In genomic region chr2:128317186-128317897, GRCh38 we compare ENCODE assay signal across 8 cellular contexts. TPM values are rescaled to one million over a fixed set of nuclear protein-coding genes. Genes with fewer than 3 reads are reported as not detected.
DNase-seq lines count a peak whose midpoint lies in the region; ATAC-seq and TF ChIP-seq lines count a peak whose summit lies in the region.

No MANE protein-coding gene starts in this region.

- peaks cover 54% of the 10 kb centered on the region for H4K20me1 ChIP-seq in PC-9 (ENCODE audit: insufficient read depth)

- no peak for DNase-seq in BJ (ENCODE audit: low read depth)
- no peak for DNase-seq in PC-9
- peak; percentile 30 for DNase-seq in cerebellum (ENCODE audit: low spot score)
- DNase-seq in lung (ENCODE audit: low spot score): peak; percentile 31
- no peak for DNase-seq in thoracic aorta (ENCODE audit: low spot score)

- POLR2A ChIA-PET in BJ (lab: Charles Lee) (no interaction called here), PC-9 (lab: Charles Lee; ENCODE audit: unreplicated experiment) (no interaction called here)

- H3K9me3 ChIP-seq in PC-9 (ENCODE audit: insufficient read depth, low read depth) (no peaks in the 10 kb centered on the region), lung (ENCODE audit: control insufficient read depth in 2 of 2, insufficient read depth in 1 of 2, low read length in 1 of 2) (no peaks in the 10 kb centered on the region), thoracic aorta (no peaks in the 10 kb centered on the region)

- intact Hi-C loops in PC-9 (cut with micrococcal nuclease; ENCODE audit: unreplicated experiment): loop anchor here (1.0 to 10.0 kb wide), 2 partner anchors 12 to 433 kb away; partner anchors contain the start of gene AMMECR1L

- ATAC-seq in GM18907 (IDR thresholded peaks at IDR 0.05; ENCODE audit: unreplicated experiment) (peak; percentile 60), HG03097 (IDR thresholded peaks at IDR 0.05; ENCODE audit: low FRiP score, unreplicated experiment) (peak; percentile 31), lung (ENCODE audit: insufficient read depth, low FRiP score) (no peak), thoracic aorta (ENCODE audit: insufficient number of reproducible peaks, low FRiP score, low read depth) (no peak), HG02840 (IDR thresholded peaks at IDR 0.05; ENCODE audit: low FRiP score, unreplicated experiment) (no peak)

- H3K4me2 ChIP-seq in PC-9: peak overlapping the region; percentile 98

- CTCF ChIA-PET in BJ (lab: Yijun Ruan, JAX): interaction anchor here (0.6 to 2.0 kb wide), 10 partner anchors 8 to 254 kb away, joined by 3 to 6 read pairs (median 4); no protein-coding TSS in a partner anchor
- CTCF ChIA-PET in PC-9 (lab: Charles Lee): no interaction called here

- no peaks in the 10 kb centered on the region; the same call in 1 of the 2 replicates for H3F3A ChIP-seq in PC-9 (ENCODE audit: insufficient read depth, low read depth)

- H3K79me2 ChIP-seq in PC-9 (ENCODE audit: low read depth): peaks cover 55% of the 10 kb centered on the region

- BruUV-seq in PC-9 (replicated peaks; lab: Mats Ljungman, UMichigan): TSS peak; percentile 38

- H3K27me3 ChIP-seq in BJ (ENCODE audit: control insufficient read depth, insufficient read depth, low read length) (no peaks in the 10 kb centered on the region), PC-9 (ENCODE audit: insufficient read depth, low read depth) (no peaks in the 10 kb centered on the region), lung (ENCODE audit: control insufficient read depth, insufficient read depth) (no peaks in the 10 kb centered on the region), thoracic aorta (replicated peaks; ENCODE audit: insufficient read depth) (no peaks in the 10 kb centered on the region)

- H3K4me1 ChIP-seq in PC-9 (replicated peaks; ENCODE audit: insufficient read depth) (peaks cover 6% of the 10 kb centered on the region), lung (ENCODE audit: control insufficient read depth in 2 of 2, insufficient read depth in 2 of 2, low read length in 2 of 2) (peaks cover 4 to 30% of the 10 kb centered on the region in 2 donors), thoracic aorta (ENCODE audit: control insufficient read depth in 1 of 2, low read depth in 2 of 2) (peaks cover 8 to 50% of the 10 kb centered on the region in 2 donors)

- TF ChIP-seq CTCF in BJ (IDR thresholded peaks at IDR 0.05; ENCODE audit: insufficient read depth, low read depth, low read length) (no peak), PC-9 (conservative IDR thresholded peaks at IDR 0.05) (no peak), lung (IDR thresholded peaks at IDR 0.05; ENCODE audit: control extremely low read depth, extremely low read depth) (no peak), thoracic aorta (IDR thresholded peaks at IDR 0.05) (no peak)

- no peaks in the 10 kb centered on the region for H3K9me2 ChIP-seq in PC-9 (ENCODE audit: insufficient read depth)

- peaks cover 2% of the 10 kb centered on the region for H3K36me3 ChIP-seq in BJ (ENCODE audit: control insufficient read depth, insufficient read depth, low read length)
- no peaks in the 10 kb centered on the region for H3K36me3 ChIP-seq in PC-9 (ENCODE audit: low read depth)
- peaks cover 0 to 3% of the 10 kb centered on the region in 2 donors for H3K36me3 ChIP-seq in lung (ENCODE audit: control insufficient read depth in 2 of 2, insufficient read depth in 2 of 2, low read length in 2 of 2)
- no peaks in the 10 kb centered on the region for H3K36me3 ChIP-seq in thoracic aorta

- H3K4me3 ChIP-seq in BJ (ENCODE audit: low read depth, low read length) (peak overlapping the region; percentile 83), PC-9 (peak overlapping the region; percentile 96), lung (peak overlapping the region; percentile 65), thoracic aorta (peak overlapping the region; percentile 71)

- WGBS in lung, 2 donors: 4 to 7% methylated on average over 20 to 34 of the region's 34 CpGs

- H3K27ac ChIP-seq in PC-9: no peak overlapping the region
- peak overlapping the region in 1 of 2 donors; percentile 1 for H3K27ac ChIP-seq in lung (ENCODE audit: low read depth in 1 of 2, low read length in 1 of 2)
- H3K27ac ChIP-seq in thoracic aorta: no peak overlapping the region

- H2AFZ ChIP-seq in PC-9: peak overlapping the region; percentile 63

RNA-seq across cellular contexts. Expression of gene HS6ST1, which starts 1.3 kb away (rescaled TPM):
- polyA plus RNA-seq in BJ (2011; rRNA removed) (7.4 and 12.9 TPM in 2 replicates), lung (10 to 100 TPM; 15.1 to 31.0 TPM)
- 9.1 and 11.0 TPM in 2 replicates for polyA minus RNA-seq in BJ (2011; rRNA and poly(A)+ RNA removed)
- total RNA-seq in PC-9 (2021) (20.2 and 26.2 TPM in 2 replicates), cerebellum (39.7 TPM), lung (10 to 100 TPM; 27.1 to 37.7 TPM), thoracic aorta (10 to 100 TPM; 21.8 to 32.4 TPM)

Comparison
In these comparisons a context has a peak if more than half of its experiments do, and no peak if none do; other contexts are left out.
1. DNase-seq: peak in cerebellum (single experiment) and lung (single experiment); none in BJ (single experiment), PC-9 (0 of 2) and thoracic aorta (single experiment).
2. ATAC-seq: peak in GM18907 (single experiment) and HG03097 (single experiment); none in lung (single experiment), thoracic aorta (single experiment) and HG02840 (single experiment).
3. Peak in every context shown above with its lines, with median percentiles within 50 percentile points of each other: H3K4me3 ChIP-seq.